1 cellular context compared by ENCODE assay signal in genomic region chr2:3285901-3286645, GRCh38.
TF ChIP-seq lines count a peak whose summit lies in the region.

No MANE protein-coding gene starts in this region.

TF ChIP-seq in SK-N-SH, 30 proteins besides CTCF, POLR2A, EP300 and RAD21 (continued from another document):
- no peak for TF ChIP-seq ZBTB33 (IDR thresholded peaks at IDR 0.05; ENCODE audit: borderline replicate concordance, low read depth)
